ENCODE assay signal across 17 cellular contexts in the genomic region with DNA sequence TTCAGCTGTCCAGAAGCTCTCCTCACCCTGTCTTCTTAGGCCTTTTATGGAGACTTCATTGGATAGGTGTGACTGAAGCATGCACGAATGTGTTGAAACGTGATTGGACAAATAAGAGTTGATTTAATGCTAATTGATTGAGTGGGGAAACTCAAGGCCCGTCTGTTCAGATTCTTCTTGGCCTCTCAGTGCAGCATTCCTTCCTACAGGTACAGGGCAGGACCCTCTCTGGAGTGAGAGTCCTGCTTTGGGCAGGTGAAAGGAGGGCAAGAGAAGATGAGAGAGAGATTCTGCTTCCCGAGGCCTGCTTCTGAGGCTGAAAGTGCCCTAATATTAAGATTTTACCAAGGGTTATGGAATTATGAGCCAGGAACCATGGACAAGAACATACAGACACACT. TPM values are rescaled to one million over a fixed set of nuclear protein-coding genes. Genes with fewer than 3 reads are reported as not detected.
DNase-seq lines count a peak whose midpoint lies in the region; ATAC-seq and TF ChIP-seq lines count a peak whose summit lies in the region.
"Had no signal": no experiment of that assay in that cellular context is flagged by ENCODE, and none has a peak within 500 bp of the region (broad histone marks: within the 10 kb centered on the region; RNA-seq: fewer than 3 reads in every experiment).

No MANE protein-coding gene starts in this region.

- no peak overlapping the region for H4K5ac ChIP-seq in IMR-90 (ENCODE audit: low read depth, low read length)

- H2BK120ac ChIP-seq in IMR-90 (ENCODE audit: low read depth, low read length): no peak overlapping the region

- no peak overlapping the region for H4K8ac ChIP-seq in IMR-90 (ENCODE audit: low read depth in 2 of 2, low read length in 2 of 2)

- intact Hi-C loops in left ventricle myocardium superior (cut with micrococcal nuclease): no loop called here
- intact Hi-C loops in IMR-90 (cut with micrococcal nuclease): no loop called here
- intact Hi-C loops in sigmoid colon (cut with DNase I): no loop called here

- peaks cover 0 to 17% (median 16%) of the 10 kb centered on the region in 3 donors for H3K36me3 Mint-ChIP-seq in immature natural killer cell

- no peak for TF ChIP-seq RAD21 in IMR-90 (IDR thresholded peaks at IDR 0.05; ENCODE audit: low read length)

- H3K4me1 Mint-ChIP-seq in immature natural killer cell: peaks cover 14 to 17% of the 10 kb centered on the region in 2 donors
- H3K4me1 Mint-ChIP-seq: H9 had no signal

- POLR2A ChIA-PET in IMR-90 (lab: Charles Lee; ENCODE audit: unreplicated experiment): no interaction called here

- H2BK5ac ChIP-seq in IMR-90 (ENCODE audit: low read depth, low read length, poor library complexity, severe bottlenecking): no peak overlapping the region

- H2BK15ac ChIP-seq in IMR-90 (ENCODE audit: low read depth, low read length): no peak overlapping the region

- H3K27ac ChIP-seq in cardiac muscle cell (peak overlapping the region; percentile 25), IMR-90 (ENCODE audit: insufficient read depth, low read length) (no peak overlapping the region), sigmoid colon (no peak overlapping the region)
- H3K27ac ChIP-seq: A549, C4-2B, HL-60 had no signal

- TF ChIP-seq CTCF in cardiac muscle cell (IDR thresholded peaks at IDR 0.05; ENCODE audit: low read depth, low read length) (no peak), IMR-90 (conservative IDR thresholded peaks at IDR 0.05; ENCODE audit: low read depth, low read length) (no peak), sigmoid colon (IDR thresholded peaks at IDR 0.05) (no peak)

- H3K36me3 ChIP-seq in cardiac muscle cell: peaks cover 4% of the 10 kb centered on the region
- H3K36me3 ChIP-seq in IMR-90 (ENCODE audit: control insufficient read depth, insufficient read depth, low read length): peaks cover 9% of the 10 kb centered on the region
- H3K36me3 ChIP-seq in sigmoid colon: peaks cover 0 to 18% (median 0%) of the 10 kb centered on the region in 4 donors

- no peaks in the 10 kb centered on the region for H3K9me3 Mint-ChIP-seq in immature natural killer cell

- in situ Hi-C loops in IMR-90 (cut with MboI; ENCODE audit: low sequenced_read_pairs): no loop called here

- no peaks in the 10 kb centered on the region for H4K20me1 ChIP-seq in IMR-90 (ENCODE audit: insufficient read depth, low read length)

- ATAC-seq in left ventricle myocardium superior (no peak), IMR-90 (ENCODE audit: low read depth) (no peak), GM21381 (IDR thresholded peaks at IDR 0.05; ENCODE audit: unreplicated experiment) (no peak)
- ATAC-seq: A549, GM12878, K562 had no signal

- dilution Hi-C loops in IMR-90 (cut with HindIII; ENCODE audit: low sequenced_read_pairs, unreplicated experiment): no loop called here

- WGBS in IMR-90 (ENCODE audit: extremely low coverage in 2 of 2, insufficient read length in 1 of 2), 2 experiments: no CpG with 5 or more reads among the region's 4 CpGs
- 91 to 93% methylated on average over 4 of the region's 4 CpGs for WGBS in sigmoid colon, 2 donors

- H3K23ac ChIP-seq in IMR-90 (ENCODE audit: low read depth, low read length): no peak overlapping the region

- TF ChIP-seq POLR2A in IMR-90 (IDR thresholded peaks at IDR 0.05; ENCODE audit: low read depth, low read length) (peak; percentile 48; the same call in 1 of the 2 replicates), sigmoid colon (IDR thresholded peaks at IDR 0.05) (no peak)

- no peak for TF ChIP-seq EP300 in sigmoid colon (IDR thresholded peaks at IDR 0.05)

- H3K56ac ChIP-seq in IMR-90 (ENCODE audit: extremely low read depth, insufficient read depth, low read length): no peak overlapping the region

- no peak overlapping the region for H3K9ac ChIP-seq in IMR-90 (ENCODE audit: low read depth, low read length)

- H3K27me3 ChIP-seq in cardiac muscle cell: no peaks in the 10 kb centered on the region
- H3K27me3 ChIP-seq in IMR-90 (ENCODE audit: control insufficient read depth, insufficient read depth, low read length): no peaks in the 10 kb centered on the region
- no peaks in the 10 kb centered on the region for H3K27me3 ChIP-seq in sigmoid colon
- H3K27me3 ChIP-seq: BE2C had no signal

- no peak overlapping the region for H2AK9ac ChIP-seq in IMR-90 (replicated peaks; ENCODE audit: low read depth, low read length, poor library complexity)

- H3K9me1 ChIP-seq in IMR-90 (ENCODE audit: insufficient read depth, low read length): no peaks in the 10 kb centered on the region

- no peak overlapping the region for H2AK5ac ChIP-seq in IMR-90 (ENCODE audit: low read depth, low read length)

- H3K18ac ChIP-seq in IMR-90 (ENCODE audit: low read depth, low read length): no peak overlapping the region

- no peak overlapping the region for H3K4ac ChIP-seq in IMR-90 (ENCODE audit: low read depth, low read length)

- H3K27ac Mint-ChIP-seq in immature natural killer cell: peak overlapping the region in 4 of 6 donors; percentile 9 to 100 (median 64)
- H3K27ac Mint-ChIP-seq: H9 had no signal

- BruUV-seq in IMR-90 (replicated peaks; lab: Mats Ljungman, UMichigan): no TSS peak

- no peak overlapping the region for H4K91ac ChIP-seq in IMR-90 (ENCODE audit: insufficient read depth, low read depth, low read length)

- no peak overlapping the region for H3K14ac ChIP-seq in IMR-90 (replicated peaks; ENCODE audit: low read depth, low read length)

- no peak overlapping the region for H3K4me2 ChIP-seq in IMR-90 (ENCODE audit: low read depth, low read length)
- H3K4me2 ChIP-seq: A549 had no signal

- H3K4me1 ChIP-seq in cardiac muscle cell (ENCODE audit: low read depth): no peaks in the 10 kb centered on the region
- no peaks in the 10 kb centered on the region; the same call in 1 of the 2 replicates for H3K4me1 ChIP-seq in IMR-90 (ENCODE audit: control insufficient read depth, insufficient read depth, low read length)
- H3K4me1 ChIP-seq in sigmoid colon: peaks cover 0 to 7% (median 2%) of the 10 kb centered on the region in 4 donors
- H3K4me1 ChIP-seq: A549, BE2C had no signal

- H3K9me3 ChIP-seq in cardiac muscle cell (ENCODE audit: low read depth): no peaks in the 10 kb centered on the region
- no peaks in the 10 kb centered on the region for H3K9me3 ChIP-seq in IMR-90 (ENCODE audit: control insufficient read depth, insufficient read depth, low read length)
- H3K9me3 ChIP-seq in sigmoid colon: no peaks in the 10 kb centered on the region
- H3K9me3 ChIP-seq: BE2C had no signal

- no peak overlapping the region for H2AFZ ChIP-seq in IMR-90 (replicated peaks; ENCODE audit: low read length, poor library complexity)

- H3K79me1 ChIP-seq in IMR-90 (ENCODE audit: low read depth in 1 of 2, low read length in 2 of 2): peaks cover 3 to 13% of the 10 kb centered on the region in 2 experiments; a peak in 2 of 4 replicates

- CTCF ChIA-PET in IMR-90 (lab: Yijun Ruan, JAX): no interaction called here

- no peak overlapping the region for H3K4me3 Mint-ChIP-seq in immature natural killer cell
- H3K4me3 Mint-ChIP-seq: H9 had no signal

- H3K4me3 ChIP-seq in cardiac muscle cell (no peak overlapping the region), IMR-90 (ENCODE audit: insufficient read depth, low read depth, low read length) (no peak overlapping the region), sigmoid colon (no peak overlapping the region)
- H3K4me3 ChIP-seq: A549, GM12878, K562 had no signal

- H2BK20ac ChIP-seq in IMR-90 (ENCODE audit: low read depth, low read length): no peak overlapping the region

- peaks cover 18 to 39% (median 26%) of the 10 kb centered on the region in 3 donors for H3K27me3 Mint-ChIP-seq in immature natural killer cell (ENCODE audit: low read depth in 3 of 3)

- DNase-seq in cardiac muscle cell (ENCODE audit: low read depth in 1 of 2, low spot score in 1 of 2) (no peak), left ventricle myocardium superior (no peak), IMR-90 (no peak), immature natural killer cell (peak in 1 of 3 donors; percentile 38), dedifferentiated amniotic fluid mesenchymal stem cell (ENCODE audit: extremely low spot score) (no peak), sigmoid colon (no peak)
- DNase-seq: BE2C, Calu3, DMS 273 treated with DMSO at 0.1 percent for 48 hours, GOT3, H9 had no signal

TF ChIP-seq in IMR-90, 13 proteins besides CTCF, POLR2A, EP300 and RAD21:
- TF ChIP-seq CEBPB (IDR thresholded peaks at IDR 0.05; ENCODE audit: low read depth, low read length) (no peak), SMC3 (IDR thresholded peaks at IDR 0.05; ENCODE audit: low read depth, low read length) (no peak), FOS (IDR thresholded peaks at IDR 0.05; ENCODE audit: low read depth, low read length) (no peak), NFE2L2 (IDR thresholded peaks at IDR 0.05; ENCODE audit: low read depth, low read length) (no peak), MXI1 (IDR thresholded peaks at IDR 0.05; ENCODE audit: borderline replicate concordance, low read depth, low read length) (no peak), MAZ (IDR thresholded peaks at IDR 0.05; ENCODE audit: borderline replicate concordance, low read depth, low read length) (no peak), CHD1 (IDR thresholded peaks at IDR 0.05; ENCODE audit: low read depth, low read length) (no peak)

RNA-seq across cellular contexts. Expression of gene ZNF331, which starts 20.5 kb away (rescaled TPM):
- total RNA-seq in cardiac muscle cell (11.4 and 22.1 TPM in 2 replicates), left ventricle myocardium superior (10.7 TPM), IMR-90 (2012; rRNA removed) (11.1 and 12.2 TPM in 2 replicates), sigmoid colon (10 to 100 TPM; 16.8 to 26.8 (median 21.4) TPM)
- polyA plus RNA-seq in cardiac muscle cell (11.0 and 28.2 TPM in 2 replicates), IMR-90 (2012; rRNA removed) (5.4 and 6.6 TPM in 2 replicates), immature natural killer cell (10 to 100 TPM; 11.8 to 35.8 (median 21.8) TPM), sigmoid colon (1 to 10 TPM; 3.6 to 6.9 (median 4.2) TPM)
- polyA plus RNA-seq in IMR-90 (2012; cell fraction: cytosol; rRNA removed): 2.5 and 2.6 TPM in 2 replicates
- polyA plus RNA-seq in IMR-90 (2012; cell fraction: nucleus; rRNA removed; ENCODE audit: low replicate concordance): 19.3 and 55.4 TPM in 2 replicates
